8 cellular contexts compared by ENCODE assay signal in the genomic region with DNA sequence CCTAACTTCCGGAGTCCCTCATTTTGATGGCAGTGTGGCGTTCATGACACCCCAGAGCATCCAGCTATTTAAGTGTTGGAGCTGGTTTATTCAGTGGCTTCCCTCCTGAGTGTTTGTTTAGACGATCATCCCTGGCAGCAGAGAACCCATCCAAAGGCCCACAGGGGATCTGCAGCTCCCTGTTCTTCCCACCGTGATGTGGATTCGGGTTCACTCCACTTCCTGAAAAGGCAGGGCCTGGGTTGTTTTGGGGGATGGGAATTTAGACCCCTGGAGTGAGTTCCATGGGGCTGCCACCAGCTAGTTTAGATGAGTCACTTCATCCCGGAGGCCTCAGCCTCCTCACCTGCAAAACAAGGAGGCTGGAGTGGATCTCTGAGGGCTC. TPM values are rescaled to one million over a fixed set of nuclear protein-coding genes. Genes with fewer than 3 reads are reported as not detected.
DNase-seq lines count a peak whose midpoint lies in the region; ATAC-seq and TF ChIP-seq lines count a peak whose summit lies in the region.

No MANE protein-coding gene starts in this region.

- H3K27ac Mint-ChIP-seq in naive thymus-derived CD8-positive, alpha-beta T cell = no peak overlapping the region

- TF ChIP-seq CTCF in HFF-Myc (IDR thresholded peaks at IDR 0.05; ENCODE audit: low read depth, low read length, missing control alignments) = no peak
- no peak for TF ChIP-seq CTCF in cardiac fibroblast (IDR thresholded peaks at IDR 0.05; ENCODE audit: low read depth, low read length)

- no peaks in the 10 kb centered on the region for H3K27me3 Mint-ChIP-seq in naive thymus-derived CD8-positive, alpha-beta T cell

- POLR2A ChIA-PET in naive thymus-derived CD8-positive, alpha-beta T cell (lab: Charles Lee) = interaction anchor here (1.4 to 1.9 kb wide), 2 partner anchors 15 to 25 kb away, joined by 3 to 4 read pairs; no protein-coding TSS in a partner anchor

- peaks cover 23 to 69% (median 46%) of the 10 kb centered on the region in 11 experiments; a peak in 17 of 22 replicates for H4K20me1 ChIP-seq in BLaER1 treated with 17β-estradiol and CSF1 and Interleukin-3, amounts not matched to agents 10 nM and 100 nM

- H3K4me1 Mint-ChIP-seq in naive thymus-derived CD8-positive, alpha-beta T cell = peaks cover 11 to 46% (median 37%) of the 10 kb centered on the region in 4 donors

- DNase-seq in HFF-Myc (ENCODE audit: extremely low read depth, low read depth) = no peak
- no peak for DNase-seq in cardiac fibroblast (ENCODE audit: low read depth in 2 of 2)
- peak in 1 of 10 donors; percentile 32 for DNase-seq in naive thymus-derived CD8-positive, alpha-beta T cell
- no peak for DNase-seq in SKM-1 treated with dmso at 0.1 percent for 144 hours (lab: John Stamatoyannopoulos, UW; ENCODE audit: unreplicated experiment)

- H3K9me3 Mint-ChIP-seq in naive thymus-derived CD8-positive, alpha-beta T cell = no peaks in the 10 kb centered on the region

- peaks cover 0 to 3% (median 0%) of the 10 kb centered on the region in 11 experiments; a peak in 1 of 22 replicates for H3K36me3 ChIP-seq in BLaER1 treated with 17β-estradiol and CSF1 and Interleukin-3, amounts not matched to agents 10 nM and 100 nM

- H3K27me3 ChIP-seq in BLaER1 treated with 17β-estradiol and CSF1 and Interleukin-3, amounts not matched to agents 10 nM and 100 nM = peaks cover 8 to 27% (median 24%) of the 10 kb centered on the region in 11 experiments; a peak in 20 of 22 replicates

- no peak for ATAC-seq in naive thymus-derived CD8-positive, alpha-beta T cell
- ATAC-seq in GM18909 (IDR thresholded peaks at IDR 0.05; ENCODE audit: poor library complexity, unreplicated experiment) (no peak), GM21381 (IDR thresholded peaks at IDR 0.05; ENCODE audit: unreplicated experiment) (no peak), HG03095 (IDR thresholded peaks at IDR 0.05; ENCODE audit: unreplicated experiment) (no peak)

- peak overlapping the region; percentile 86 to 98 (median 93); a peak in 19 of 22 replicates for H3K4me2 ChIP-seq in BLaER1 treated with 17β-estradiol and CSF1 and Interleukin-3, amounts not matched to agents 10 nM and 100 nM

- H3K9me3 ChIP-seq in BLaER1 treated with 17β-estradiol and CSF1 and Interleukin-3, amounts not matched to agents 10 nM and 100 nM (replicated peaks in 1 of 11) = no peaks in the 10 kb centered on the region

- peaks cover 0 to 3% (median 0%) of the 10 kb centered on the region in 3 donors for H3K36me3 Mint-ChIP-seq in naive thymus-derived CD8-positive, alpha-beta T cell

- peaks cover 28 to 36% (median 34%) of the 10 kb centered on the region in 10 experiments for H3K4me1 ChIP-seq in BLaER1 treated with 17β-estradiol and CSF1 and Interleukin-3, amounts not matched to agents 10 nM and 100 nM

- H3K4me3 Mint-ChIP-seq in naive thymus-derived CD8-positive, alpha-beta T cell = peak overlapping the region in 6 of 10 donors; percentile 1 to 90 (median 54)

- H3K27ac ChIP-seq in BLaER1 treated with 17β-estradiol and CSF1 and Interleukin-3, amounts not matched to agents 10 nM and 100 nM = no peak overlapping the region

- peak overlapping the region in 2 of 10 experiments; percentile 4 to 87; a peak in 2 of 20 replicates for H3K4me3 ChIP-seq in BLaER1 treated with 17β-estradiol and CSF1 and Interleukin-3, amounts not matched to agents 10 nM and 100 nM
- H3K4me3 ChIP-seq in HFF-Myc (replicated peaks; ENCODE audit: low read depth, low read length) = peak overlapping the region; percentile 66
- H3K4me3 ChIP-seq in cardiac fibroblast (replicated peaks in 1 of 2; ENCODE audit: low read depth in 2 of 2, low read length in 2 of 2) = peak overlapping the region; percentile 80 to 84

- peak overlapping the region in 1 of 11 experiments; percentile 1; a peak in 2 of 22 replicates for H3K9ac ChIP-seq in BLaER1 treated with 17β-estradiol and CSF1 and Interleukin-3, amounts not matched to agents 10 nM and 100 nM

RNA-seq across cellular contexts. Expression of a gene that starts 2.3 kb away (rescaled TPM):
- total RNA-seq in naive thymus-derived CD8-positive, alpha-beta T cell = 10 to 100 TPM; 24.2 to 25.4 TPM
- 1 to 10 TPM in 1 of 3 donors, under 1 TPM in 2; 0.73 to 2.0 (median 0.91) TPM for polyA plus RNA-seq in naive thymus-derived CD8-positive, alpha-beta T cell
